Comparison of ENCODE assay signal across 1 cellular context in genomic region chr6:100446115-100446921, GRCh38.
A peak's percentile ranks its signal among the peaks of the same experiment; 100 is the strongest.
TF ChIP-seq lines count a peak whose summit lies in the region.

No MANE protein-coding gene starts in this region.

TF ChIP-seq in K562, 482 proteins besides CTCF, POLR2A, EP300 and RAD21:
- TF ChIP-seq CBX8 (IDR thresholded peaks at IDR 0.05; ENCODE audit: borderline replicate concordance, extremely low read depth, low read depth, low read length, poor library complexity, severe bottlenecking) (peak; percentile 89), ZNF395 (CRISPR knock-in tag; IDR thresholded peaks at IDR 0.05) (no peak)
